In genomic region chr10:72729528-72729927, GRCh38 we compare ENCODE assay signal across 12 cellular contexts. TPM values are rescaled to one million over a fixed set of nuclear protein-coding genes. Genes with fewer than 3 reads are reported as not detected.
DNase-seq lines count a peak whose midpoint lies in the region; ATAC-seq and TF ChIP-seq lines count a peak whose summit lies in the region.
"Had no signal": no experiment of that assay in that cellular context is flagged by ENCODE, and none has a peak within 500 bp of the region (broad histone marks: within the 10 kb centered on the region; RNA-seq: fewer than 3 reads in every experiment).

No MANE protein-coding gene starts in this region.

- H3K79me2 ChIP-seq in GM23338 (replicated peaks; ENCODE audit: insufficient read depth) (peaks cover 85% of the 10 kb centered on the region), KMS-11 (ENCODE audit: insufficient read depth, low read depth) (no peaks in the 10 kb centered on the region)

- H3K9me2 ChIP-seq in GM23338 (ENCODE audit: insufficient read depth) = no peaks in the 10 kb centered on the region

- H3K27ac ChIP-seq in GM23338 (ENCODE audit: low read depth) (peak overlapping the region; percentile 45; the same call in 1 of the 2 replicates), KMS-11 (peak overlapping the region; percentile 55; the same call in 1 of the 2 replicates)
- H3K27ac ChIP-seq: ascending aorta, parathyroid adenoma, WERI-Rb-1 had no signal

- ATAC-seq in activated T-cell treated with anti-CD3 and anti-CD28 coated beads, Interleukin-2, amount 50 U/mL, for 4 hours = peak; percentile 92 to 96
- ATAC-seq in GM23338 (no peak), HG02623 (IDR thresholded peaks at IDR 0.05; ENCODE audit: unreplicated experiment) (no peak)
- ATAC-seq in stimulated activated effector memory CD8-positive, alpha-beta T cell treated with anti-CD3 and anti-CD28 coated beads, Interleukin-12 subunit alpha, Interleukin-12 subunit beta, amount 100 ng/mL, for 72 hours = peak; percentile 91

- H3K27me3 Mint-ChIP-seq in activated T-cell treated with anti-CD3 and anti-CD28 coated beads, Interleukin-2, amount 50 U/mL, for 4 hours (ENCODE audit: low read depth) = no peaks in the 10 kb centered on the region
- H3K27me3 Mint-ChIP-seq in GM23338 (ENCODE audit: insufficient read depth, low read depth, poor library complexity) = peaks cover 3% of the 10 kb centered on the region

- H3K9ac ChIP-seq in KMS-11 = peak overlapping the region; percentile 11; the same call in 1 of the 2 replicates
- H3K9ac ChIP-seq: parathyroid adenoma had no signal

- H3K36me3 Mint-ChIP-seq in activated T-cell treated with anti-CD3 and anti-CD28 coated beads, Interleukin-2, amount 50 U/mL, for 4 hours (ENCODE audit: insufficient read depth) = no peaks in the 10 kb centered on the region
- H3K36me3 Mint-ChIP-seq in GM23338 (ENCODE audit: low read depth) = peaks cover 1% of the 10 kb centered on the region; the same call in 1 of the 3 replicates
- H3K36me3 Mint-ChIP-seq in stimulated activated effector memory CD8-positive, alpha-beta T cell treated with anti-CD3 and anti-CD28 coated beads, Interleukin-12 subunit alpha, Interleukin-12 subunit beta, amount 100 ng/mL, for 72 hours = no peaks in the 10 kb centered on the region

- H3K27me3 ChIP-seq in GM23338 (ENCODE audit: insufficient read depth) = no peaks in the 10 kb centered on the region
- H3K27me3 ChIP-seq in KMS-11 (ENCODE audit: insufficient read depth, low read depth) = no peaks in the 10 kb centered on the region
- H3K27me3 ChIP-seq: ascending aorta had no signal

- peaks cover 16% of the 10 kb centered on the region for H3K4me1 Mint-ChIP-seq in activated T-cell treated with anti-CD3 and anti-CD28 coated beads, Interleukin-2, amount 50 U/mL, for 4 hours (ENCODE audit: low read depth)
- peaks cover 6% of the 10 kb centered on the region for H3K4me1 Mint-ChIP-seq in GM23338
- peaks cover 13% of the 10 kb centered on the region for H3K4me1 Mint-ChIP-seq in stimulated activated effector memory CD8-positive, alpha-beta T cell treated with anti-CD3 and anti-CD28 coated beads, Interleukin-12 subunit alpha, Interleukin-12 subunit beta, amount 100 ng/mL, for 72 hours

- H3K4me3 ChIP-seq in GM23338 (no peak overlapping the region), KMS-11 (IDR thresholded peaks at IDR 0.05; ENCODE audit: insufficient read depth, low read depth, low read length) (no peak overlapping the region)
- H3K4me3 ChIP-seq: ascending aorta had no signal

- no peak for DNase-seq in activated T-cell treated with anti-CD3 and anti-CD28 coated beads, Interleukin-2, amount 50 U/mL, for 4 hours
- DNase-seq in activated T-cell treated with anti-CD3 and anti-CD28 coated beads for 4 hours = no peak
- DNase-seq in GM23338 (ENCODE audit: low spot score) = no peak
- no peak for DNase-seq in stimulated activated effector memory CD8-positive, alpha-beta T cell treated with anti-CD3 and anti-CD28 coated beads, Interleukin-12 subunit alpha, Interleukin-12 subunit beta, amount 100 ng/mL, for 72 hours (ENCODE audit: low spot score in 2 of 2)
- no peak for DNase-seq in NCI-H146 (lab: John Stamatoyannopoulos, UW)
- no peak for DNase-seq in midbrain (lab: John Stamatoyannopoulos, UW)
- DNase-seq: erythroblast, WERI-Rb-1 had no signal

- no peaks in the 10 kb centered on the region for H3K9me3 Mint-ChIP-seq in activated T-cell treated with anti-CD3 and anti-CD28 coated beads, Interleukin-2, amount 50 U/mL, for 4 hours
- H3K9me3 Mint-ChIP-seq in GM23338 = no peaks in the 10 kb centered on the region
- H3K9me3 Mint-ChIP-seq in stimulated activated effector memory CD8-positive, alpha-beta T cell treated with anti-CD3 and anti-CD28 coated beads, Interleukin-12 subunit alpha, Interleukin-12 subunit beta, amount 100 ng/mL, for 72 hours = no peaks in the 10 kb centered on the region

- H3K27ac Mint-ChIP-seq in GM23338 = no peak overlapping the region
- no peak overlapping the region for H3K27ac Mint-ChIP-seq in stimulated activated effector memory CD8-positive, alpha-beta T cell treated with anti-CD3 and anti-CD28 coated beads, Interleukin-12 subunit alpha, Interleukin-12 subunit beta, amount 100 ng/mL, for 72 hours

- no peak overlapping the region for H2AFZ ChIP-seq in GM23338
- H2AFZ ChIP-seq in KMS-11 (ENCODE audit: low read depth) = no peak overlapping the region
- H2AFZ ChIP-seq: parathyroid adenoma had no signal

- H3K4me1 ChIP-seq in GM23338 (ENCODE audit: insufficient read depth) (no peaks in the 10 kb centered on the region), KMS-11 (ENCODE audit: low read depth, poor library complexity, severe bottlenecking) (peaks cover 19% of the 10 kb centered on the region)
- H3K4me1 ChIP-seq: parathyroid adenoma had no signal

- H3K4me2 ChIP-seq in GM23338 = no peak overlapping the region
- H3K4me2 ChIP-seq in KMS-11 = peak overlapping the region; percentile 57

- no peak for TF ChIP-seq CTCF in GM23338 (conservative IDR thresholded peaks at IDR 0.05; ENCODE audit: low read depth in 2 of 2)
- TF ChIP-seq CTCF in KMS-11 (conservative IDR thresholded peaks at IDR 0.05; ENCODE audit: low read depth, low read length) = no peak

- H4K20me1 ChIP-seq in GM23338 (replicated peaks; ENCODE audit: insufficient read depth) = peaks cover 7% of the 10 kb centered on the region; the same call in 1 of the 2 replicates
- no peaks in the 10 kb centered on the region for H4K20me1 ChIP-seq in KMS-11 (ENCODE audit: insufficient read depth)

- H3K36me3 ChIP-seq in GM23338 (ENCODE audit: insufficient read depth) = no peaks in the 10 kb centered on the region
- no peaks in the 10 kb centered on the region for H3K36me3 ChIP-seq in KMS-11 (ENCODE audit: insufficient read depth)
- H3K36me3 ChIP-seq: ascending aorta, WERI-Rb-1 had no signal

- no peak overlapping the region for H3K4me3 Mint-ChIP-seq in activated T-cell treated with anti-CD3 and anti-CD28 coated beads, Interleukin-2, amount 50 U/mL, for 4 hours
- no peak overlapping the region for H3K4me3 Mint-ChIP-seq in GM23338
- no peak overlapping the region for H3K4me3 Mint-ChIP-seq in stimulated activated effector memory CD8-positive, alpha-beta T cell treated with anti-CD3 and anti-CD28 coated beads, Interleukin-12 subunit alpha, Interleukin-12 subunit beta, amount 100 ng/mL, for 72 hours

- no peaks in the 10 kb centered on the region for H3F3A ChIP-seq in GM23338 (replicated peaks; ENCODE audit: low read depth)

TF ChIP-seq in GM23338, 12 proteins besides CTCF, POLR2A, EP300 and RAD21 (continues in another document):
- no peak for TF ChIP-seq ZNF331 (CRISPR knock-in tag; IDR thresholded peaks at IDR 0.05; ENCODE audit: low read depth)

RNA-seq across cellular contexts. Expression of gene MCU, which starts 37.6 kb away (rescaled TPM):
- total RNA-seq in activated T-cell treated with anti-CD3 and anti-CD28 coated beads, Interleukin-2, amount 50 U/mL, for 4 hours = 10 to 100 TPM in 1 of 3 donors, 1 to 10 TPM in 2; 9.2 to 10.9 (median 9.7) TPM
- total RNA-seq in GM23338 (2014; rRNA removed; shearing (Covaris generic)) = 54.6 and 68.2 TPM in 2 replicates
- 40.1 and 41.8 TPM in 2 replicates for polyA plus RNA-seq in GM23338 (2016; fragmentation: Nextera tagmentation; extraction: Ambion mirVana)

Comparison
In these comparisons a context has a peak if more than half of its experiments do, and no peak if none do; other contexts are left out.
1. ATAC-seq: peak in activated T-cell treated with anti-CD3 and anti-CD28 coated beads, Interleukin-2, amount 50 U/mL, for 4 hours (2 of 2) and stimulated activated effector memory CD8-positive, alpha-beta T cell treated with anti-CD3 and anti-CD28 coated beads, Interleukin-12 subunit alpha, Interleukin-12 subunit beta, amount 100 ng/mL, for 72 hours (single experiment); none in GM23338 (single experiment) and HG02623 (single experiment).